ENCODE assay signal across 8 cellular contexts in genomic region chr4:116980436-116980835, GRCh38.
DNase-seq lines count a peak whose midpoint lies in the region; ATAC-seq, FAIRE-seq and TF ChIP-seq lines count a peak whose summit lies in the region.
"Not testable (repeated sequence)": the region's sequence is repeated elsewhere in the genome, so short reads cannot be mapped to it uniquely, and the experiment has no call there.

No MANE protein-coding gene starts in this region.

- H3K36me3 Mint-ChIP-seq in Caco-2 (ENCODE audit: insufficient read depth, unreplicated experiment) = not testable (repeated sequence)

- H3K27me3 ChIP-seq in Caco-2 (replicated peaks; ENCODE audit: control insufficient read depth, insufficient read depth, low read length); HAP-1 (ENCODE audit: low read depth); small intestine (ENCODE audit: control insufficient read depth in 2 of 2, insufficient read depth in 2 of 2, low read length in 2 of 2): not testable (repeated sequence)

- not testable (repeated sequence) for FAIRE-seq in small intestine (lab: Jason Lieb, UNC)

- peak overlapping the region; percentile 62 for H3K27ac Mint-ChIP-seq in Caco-2 (ENCODE audit: unreplicated experiment)

- TF ChIP-seq CTCF in Caco-2 (IDR thresholded peaks at IDR 0.05; ENCODE audit: insufficient read depth in 1 of 2, low read depth in 1 of 2, low read length in 1 of 2, severe bottlenecking in 1 of 2, unreplicated experiment in 1 of 2); astrocyte of the spinal cord (IDR thresholded peaks at IDR 0.05; ENCODE audit: low read depth, low read length); mucosa of descending colon (IDR thresholded peaks at IDR 0.05): not testable (repeated sequence)

- not testable (repeated sequence) for H3K9me3 ChIP-seq in Caco-2; HAP-1; mucosa of descending colon; small intestine (ENCODE audit: control insufficient read depth, low read depth)

- peak overlapping the region; percentile 8 for H3K4me3 Mint-ChIP-seq in Caco-2 (ENCODE audit: unreplicated experiment)

- not testable (repeated sequence) for H3K4me1 ChIP-seq in Caco-2; mucosa of descending colon (ENCODE audit: low read depth); small intestine (ENCODE audit: control insufficient read depth in 2 of 2, insufficient read depth in 1 of 2, low read depth in 1 of 2, low read length in 1 of 2)
- peaks cover 16% of the 10 kb centered on the region for H3K4me1 ChIP-seq in HAP-1

- POLR2A ChIA-PET in Caco-2 (lab: Charles Lee) = not testable (repeated sequence)

- H3K36me3 ChIP-seq in Caco-2 (ENCODE audit: control insufficient read depth, insufficient read depth, low read length); HAP-1 (replicated peaks); mucosa of descending colon (ENCODE audit: low read depth); small intestine (ENCODE audit: control insufficient read depth in 2 of 2, insufficient read depth in 2 of 2, low read length in 2 of 2): not testable (repeated sequence)

- ATAC-seq in mucosa of descending colon = peak; percentile 82

- CTCF ChIA-PET in Caco-2 (lab: Charles Lee) = not testable (repeated sequence)

- intact Hi-C loops in Caco-2 (cut with micrococcal nuclease; ENCODE audit: unreplicated experiment); mucosa of descending colon (cut with DNase I, micrococcal nuclease): not testable (repeated sequence)

- 29 to 70% (median 55%) methylated on average over 12 of the region's 12 CpGs for WGBS in small intestine, 3 donors

- not testable (repeated sequence) for H3K9me3 Mint-ChIP-seq in Caco-2 (ENCODE audit: unreplicated experiment)

- H3K27me3 Mint-ChIP-seq in Caco-2 (ENCODE audit: insufficient read depth, unreplicated experiment) = not testable (repeated sequence)

- peaks cover 10% of the 10 kb centered on the region for H3K4me1 Mint-ChIP-seq in Caco-2 (ENCODE audit: low read depth, unreplicated experiment)

- DNase-seq in Caco-2 (peak in 1 of 2 experiments; percentile 21), HAP-1 (ENCODE audit: low spot score in 2 of 2) (peak; percentile 53 to 57), M059J (ENCODE audit: low read depth) (peak; percentile 17), T1000 (lab: John Stamatoyannopoulos, UW) (peak; percentile 58), astrocyte of the spinal cord (ENCODE audit: low read depth, low spot score) (peak; percentile 32), glomerular visceral epithelial cell (ENCODE audit: extremely low spot score) (peak; percentile 9), mucosa of descending colon (peak; percentile 61 to 84 (median 65)), small intestine (peak; percentile 51)

- BruUV-seq in Caco-2 (replicated peaks; lab: Mats Ljungman, UMichigan) = not testable (repeated sequence)

- H3K27ac ChIP-seq in small intestine (ENCODE audit: low read depth in 1 of 2, low read length in 1 of 2) = not testable (repeated sequence)

- in situ Hi-C loops in HAP-1 (cut with MboI; ENCODE audit: low sequenced_read_pairs); astrocyte of the spinal cord (cut with HindIII; ENCODE audit: low sequenced_read_pairs): not testable (repeated sequence)

- H3K4me3 ChIP-seq in Caco-2 (ENCODE audit: low read depth, low read length); HAP-1; astrocyte of the spinal cord (ENCODE audit: low read depth, low read length); mucosa of descending colon; small intestine (ENCODE audit: low read depth in 1 of 2, low read length in 2 of 2): not testable (repeated sequence)
